7 cellular contexts compared by ENCODE assay signal in genomic region chr16:88152041-88152680, GRCh38.
DNase-seq lines count a peak whose midpoint lies in the region; ATAC-seq, FAIRE-seq and TF ChIP-seq lines count a peak whose summit lies in the region.
"Not testable (repeated sequence)": the region's sequence is repeated elsewhere in the genome, so short reads cannot be mapped to it uniquely, and the experiment has no call there.

No MANE protein-coding gene starts in this region.

- not testable (repeated sequence) for H3K4me3 ChIP-seq in kidney (ENCODE audit: low read length in 2 of 2); spleen; vagina

- not testable (repeated sequence) for H3K9me3 ChIP-seq in kidney (ENCODE audit: control insufficient read depth in 1 of 2, low read length in 2 of 2); spleen; vagina

- FAIRE-seq in kidney (lab: Jason Lieb, UNC): not testable (repeated sequence)

- not testable (repeated sequence) for ATAC-seq in Right ventricle myocardium superior (ENCODE audit: poor library complexity)
- peak; percentile 57 for ATAC-seq in omental fat pad (ENCODE audit: low FRiP score)

- TF ChIP-seq CTCF in kidney (IDR thresholded peaks at IDR 0.05; ENCODE audit: borderline replicate concordance, extremely low read depth, insufficient read depth); omental fat pad (IDR thresholded peaks at IDR 0.05); spleen (IDR thresholded peaks at IDR 0.05 in 8 of 11, conservative IDR thresholded peaks at IDR 0.05 in 3 of 11); vagina (IDR thresholded peaks at IDR 0.05): not testable (repeated sequence)

- not testable (repeated sequence) for H3K9ac ChIP-seq in kidney (ENCODE audit: low read length in 2 of 2)

- not testable (repeated sequence) for H3K27me3 ChIP-seq in spleen (replicated peaks in 1 of 7); vagina

- TF ChIP-seq POLR2A in spleen (IDR thresholded peaks at IDR 0.05); vagina (IDR thresholded peaks at IDR 0.05): not testable (repeated sequence)

- not testable (repeated sequence) for H3K27ac ChIP-seq in kidney (ENCODE audit: low read depth in 2 of 2, low read length in 2 of 2); spleen
- H3K27ac ChIP-seq in vagina: peak overlapping the region; percentile 7

- intact Hi-C loops in Right ventricle myocardium superior (cut with DNase I); kidney (cut with DNase I); spleen (cut with DNase I; ENCODE audit: low total_unique reads); vagina (cut with DNase I): not testable (repeated sequence)

- not testable (repeated sequence) for H3K36me3 ChIP-seq in kidney (ENCODE audit: control insufficient read depth in 1 of 2, insufficient read depth in 2 of 2, low read length in 2 of 2); spleen; vagina

- DNase-seq in activated effector memory CD4-positive, alpha-beta T cell treated with anti-CD3 and anti-CD28 coated beads, Interleukin-2, amount 50 U/mL, for 16 hours: peak; percentile 27
- DNase-seq in Right ventricle myocardium superior (peak; percentile 33), kidney (peak; percentile 60), mesenteric fat pad (ENCODE audit: low spot score) (peak; percentile 81), spleen (peak; percentile 45)
- not testable (repeated sequence) for DNase-seq in omental fat pad (ENCODE audit: low spot score); vagina (ENCODE audit: extremely low spot score in 2 of 2)

- H3K4me1 ChIP-seq in kidney (ENCODE audit: control insufficient read depth in 1 of 2, insufficient read depth in 1 of 2, low read depth in 1 of 2, low read length in 2 of 2); spleen; vagina: not testable (repeated sequence)

- WGBS in spleen, 5 donors: 82 to 93% (median 88%) methylated on average over 12 to 21 of the region's 21 CpGs
